ENCODE assay signal across 18 cellular contexts in genomic region chr14:102440392-102440791, GRCh38.
"Had no signal": no experiment of that assay in that cellular context is flagged by ENCODE, and none has a peak within 500 bp of the region (broad histone marks: within the 10 kb centered on the region; RNA-seq: fewer than 3 reads in every experiment).

No MANE protein-coding gene starts in this region.

- H3K4me3 ChIP-seq: colonic mucosa, esophagus squamous epithelium, gastroesophageal sphincter, heart left ventricle, left lung, lower lobe of right lung, mucosa of descending colon had no signal

- H3K36me3 ChIP-seq: colonic mucosa had no signal

- H3K27me3 ChIP-seq: colonic mucosa, esophagus squamous epithelium, gastroesophageal sphincter, heart left ventricle, left lung had no signal

- H3K9me3 ChIP-seq: colonic mucosa, esophagus squamous epithelium, gastroesophageal sphincter, heart left ventricle, left lung, lower lobe of right lung, mucosa of descending colon had no signal

- H3K27ac ChIP-seq: colonic mucosa, esophagus squamous epithelium, gastroesophageal sphincter, heart left ventricle, left lung, lower lobe of right lung had no signal

- DNase-seq: colonic mucosa; cortex of kidney; effector CD4-positive, alpha-beta T cell; effector memory CD4-positive, alpha-beta T cell; esophagus squamous epithelium; foreskin fibroblast; foreskin melanocyte; hippocampal formation; left cardiac atrium; left lung; left ventricle myocardium superior; lower lobe of right lung; mesenchymal stem cell; mucosa of descending colon; naive B cell; naive thymus-derived CD8-positive, alpha-beta T cell had no signal

- ATAC-seq: gastroesophageal sphincter; heart left ventricle; left cardiac atrium; left lung; left ventricle myocardium superior; lower lobe of right lung; mucosa of descending colon; naive thymus-derived CD8-positive, alpha-beta T cell had no signal
